Comparison of ENCODE assay signal across 1 cellular context in genomic region chr1:156493154-156493631, GRCh38.
TF ChIP-seq lines count a peak whose summit lies in the region.

No MANE protein-coding gene starts in this region.

TF ChIP-seq in HepG2, 621 proteins besides CTCF, POLR2A, EP300 and RAD21 (continued from another document):
- TF ChIP-seq DBP (CRISPR knock-in tag; IDR thresholded peaks at IDR 0.05; ENCODE audit: not compliant biosample characterization) = no peak
- no peak for TF ChIP-seq ZNF318 (CRISPR knock-in tag; IDR thresholded peaks at IDR 0.05)
- no peak for TF ChIP-seq ZBTB43 (CRISPR knock-in tag; conservative IDR thresholded peaks at IDR 0.05)
- no peak for TF ChIP-seq TARDBP (CRISPR knock-in tag; IDR thresholded peaks at IDR 0.05)
- no peak for TF ChIP-seq ZFP1 (CRISPR knock-in tag; IDR thresholded peaks at IDR 0.05)
- no peak for TF ChIP-seq ARID3A (IDR thresholded peaks at IDR 0.05; ENCODE audit: low read depth, low read length)
- TF ChIP-seq SALL2 (CRISPR knock-in tag; IDR thresholded peaks at IDR 0.05) = no peak
- no peak for TF ChIP-seq ATF1 (CRISPR knock-in tag; IDR thresholded peaks at IDR 0.05)
- TF ChIP-seq GTF3A (CRISPR knock-in tag; conservative IDR thresholded peaks at IDR 0.05) = no peak
